8 cellular contexts compared by ENCODE assay signal in genomic region chr11:112225753-112226061, GRCh38. TPM values are rescaled to one million over a fixed set of nuclear protein-coding genes. Genes with fewer than 3 reads are reported as not detected.
A peak's percentile ranks its signal among the peaks of the same experiment; 100 is the strongest.
DNase-seq lines count a peak whose midpoint lies in the region; ATAC-seq and TF ChIP-seq lines count a peak whose summit lies in the region.

No MANE protein-coding gene starts in this region.

- peaks cover 23% of the 10 kb centered on the region for H3K36me3 ChIP-seq in mesodermal cell (ENCODE audit: control insufficient read depth, insufficient read depth, low read length)

- H3K27ac Mint-ChIP-seq in stimulated activated naive CD8-positive, alpha-beta T cell treated with anti-CD3 and anti-CD28 coated beads, Interleukin-15, Interleukin-2, amounts not matched to agents 100 ng/mL and 50 ng/mL, for 24 hours, result peak overlapping the region; percentile 93

- H3K27ac ChIP-seq in mesodermal cell (ENCODE audit: low read depth, low read length, severe bottlenecking), result peak overlapping the region; percentile 78

- H3K27me3 Mint-ChIP-seq in stimulated activated naive CD8-positive, alpha-beta T cell treated with anti-CD3 and anti-CD28 coated beads, Interleukin-15, Interleukin-2, amounts not matched to agents 100 ng/mL and 50 ng/mL, for 24 hours, result no peaks in the 10 kb centered on the region

- peak overlapping the region; percentile 86 for H3K4me3 Mint-ChIP-seq in stimulated activated naive CD8-positive, alpha-beta T cell treated with anti-CD3 and anti-CD28 coated beads, Interleukin-15, Interleukin-2, amounts not matched to agents 100 ng/mL and 50 ng/mL, for 24 hours

- TF ChIP-seq CTCF in choroid plexus epithelial cell (conservative IDR thresholded peaks at IDR 0.05; ENCODE audit: low read depth, low read length), result no peak
- no peak for TF ChIP-seq CTCF in GM10266 (IDR thresholded peaks at IDR 0.05; ENCODE audit: control insufficient read depth, insufficient read depth, low read depth, missing control alignments)

- H3K4me1 ChIP-seq in mesodermal cell (ENCODE audit: control insufficient read depth, insufficient read depth, low read length, poor library complexity, severe bottlenecking), result peaks cover 3% of the 10 kb centered on the region

- H3K4me3 ChIP-seq in choroid plexus epithelial cell (ENCODE audit: low read depth, low read length) (peak overlapping the region; percentile 90), mesodermal cell (ENCODE audit: extremely low read depth, insufficient read depth, low read length, poor library complexity, severe bottlenecking) (peak overlapping the region; percentile 70)

- H3K9me3 Mint-ChIP-seq in stimulated activated naive CD8-positive, alpha-beta T cell treated with anti-CD3 and anti-CD28 coated beads, Interleukin-15, Interleukin-2, amounts not matched to agents 100 ng/mL and 50 ng/mL, for 24 hours, result no peaks in the 10 kb centered on the region

- no peaks in the 10 kb centered on the region for H3K9me3 ChIP-seq in mesodermal cell (ENCODE audit: control insufficient read depth, low read length)

- no peak for ATAC-seq in stimulated activated naive CD8-positive, alpha-beta T cell treated with anti-CD3 and anti-CD28 coated beads, Interleukin-15, Interleukin-2, amounts not matched to agents 100 U/mL and 50 U/mL, for 24 hours

- DNase-seq in stimulated activated naive CD8-positive, alpha-beta T cell treated with anti-CD3 and anti-CD28 coated beads, Interleukin-15, Interleukin-2, amounts not matched to agents 100 U/mL and 50 U/mL, for 24 hours, result no peak
- peak; percentile 73 for DNase-seq in choroid plexus epithelial cell (ENCODE audit: low read depth)
- DNase-seq in GM10266 (ENCODE audit: extremely low spot score), result no peak
- DNase-seq in NK-92 (lab: John Stamatoyannopoulos, UW; ENCODE audit: unreplicated experiment), result no peak
- no peak for DNase-seq in GF-D8 (lab: John Stamatoyannopoulos, UW)
- no peak for DNase-seq in NCI-H1930 (lab: John Stamatoyannopoulos, UW)

- peaks cover 27% of the 10 kb centered on the region for H3K36me3 Mint-ChIP-seq in stimulated activated naive CD8-positive, alpha-beta T cell treated with anti-CD3 and anti-CD28 coated beads, Interleukin-15, Interleukin-2, amounts not matched to agents 100 ng/mL and 50 ng/mL, for 24 hours (ENCODE audit: low read depth)

- 20 to 70% methylated on average over 1 to 5 of the region's 8 CpGs for WGBS in mesodermal cell (ENCODE audit: insufficient coverage in 2 of 2), 2 experiments

- H3K4me1 Mint-ChIP-seq in stimulated activated naive CD8-positive, alpha-beta T cell treated with anti-CD3 and anti-CD28 coated beads, Interleukin-15, Interleukin-2, amounts not matched to agents 100 ng/mL and 50 ng/mL, for 24 hours (ENCODE audit: low read depth), result peaks cover 29% of the 10 kb centered on the region

RNA-seq across cellular contexts. Expression of gene PTS, which starts 0.5 kb away (rescaled TPM):
- polyA plus RNA-seq in mesodermal cell (2013, experiment 1 of 2), result 26.1 TPM
- polyA plus RNA-seq in mesodermal cell (2013, experiment 2 of 2), result 39.4 TPM

RNA-seq across cellular contexts. Expression of gene PLET1, which starts 35.0 kb away (rescaled TPM):
- not detected for polyA plus RNA-seq in mesodermal cell (2013, experiment 1 of 2)
- polyA plus RNA-seq in mesodermal cell (2013, experiment 2 of 2), result not detected

RNA-seq across cellular contexts. Expression of gene BCO2, which starts 50.4 kb away (rescaled TPM):
- 1.1 TPM for polyA plus RNA-seq in mesodermal cell (2013, experiment 1 of 2)
- 2.0 TPM for polyA plus RNA-seq in mesodermal cell (2013, experiment 2 of 2)

RNA-seq across cellular contexts. Expression of gene TEX12, which starts 58.5 kb away (rescaled TPM):
- not detected for polyA plus RNA-seq in mesodermal cell (2013, experiment 1 of 2)
- not detected for polyA plus RNA-seq in mesodermal cell (2013, experiment 2 of 2)
